ENCODE assay signal across 8 cellular contexts in the genomic region with DNA sequence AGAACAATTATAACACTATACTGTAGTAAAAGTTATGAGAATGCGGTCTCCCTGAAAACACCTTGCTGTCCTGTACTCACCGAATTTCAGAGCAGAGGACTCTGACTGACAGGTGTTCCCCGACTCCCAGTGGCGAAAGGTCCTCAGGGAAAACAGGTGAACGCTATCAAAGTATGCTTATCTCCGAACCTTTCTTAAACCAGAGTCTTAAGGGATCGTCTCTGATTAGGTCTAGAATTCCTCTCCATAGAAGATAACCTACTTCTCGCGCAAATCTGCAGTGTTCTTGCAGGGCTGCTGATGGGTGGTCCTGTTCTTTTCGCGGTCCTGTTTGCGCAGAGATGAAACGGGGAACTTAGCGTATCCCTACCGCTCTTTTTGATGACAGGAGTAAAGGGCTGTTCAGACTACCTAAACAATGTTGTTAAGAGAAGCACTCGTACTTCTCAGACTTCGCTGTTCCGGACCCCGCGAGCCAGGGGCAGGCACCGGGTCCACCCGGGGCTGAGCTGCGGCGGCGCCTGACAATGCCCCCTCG. TPM values are rescaled to one million over a fixed set of nuclear protein-coding genes. Genes with fewer than 3 reads are reported as not detected.
DNase-seq lines count a peak whose midpoint lies in the region; ATAC-seq and TF ChIP-seq lines count a peak whose summit lies in the region.

No MANE protein-coding gene starts in this region.

- no peak for TF ChIP-seq POLR2A in transverse colon (IDR thresholded peaks at IDR 0.05)

- H3K27me3 ChIP-seq in colonic mucosa: no peaks in the 10 kb centered on the region
- H3K27me3 ChIP-seq in transverse colon: no peaks in the 10 kb centered on the region

- no peaks in the 10 kb centered on the region for H3K9me3 ChIP-seq in colonic mucosa
- H3K9me3 ChIP-seq in mesodermal cell (ENCODE audit: control insufficient read depth, low read length): no peaks in the 10 kb centered on the region
- no peaks in the 10 kb centered on the region for H3K9me3 ChIP-seq in transverse colon

- H3K4me3 ChIP-seq in colonic mucosa (peak overlapping the region; percentile 74), mesodermal cell (ENCODE audit: extremely low read depth, insufficient read depth, low read length, poor library complexity, severe bottlenecking) (peak overlapping the region; percentile 68), transverse colon (peak overlapping the region; percentile 76 to 89 (median 88))

- no peak for TF ChIP-seq EP300 in transverse colon (IDR thresholded peaks at IDR 0.05; ENCODE audit: low read depth)

- ATAC-seq in GM18861 (IDR thresholded peaks at IDR 0.05; ENCODE audit: unreplicated experiment) (peak; percentile 20), HG03066 (IDR thresholded peaks at IDR 0.05; ENCODE audit: low read depth, unreplicated experiment) (peak; percentile 16)

- peak overlapping the region; percentile 69 to 76 for H3K9ac ChIP-seq in colonic mucosa (ENCODE audit: low read depth in 2 of 2, low read length in 2 of 2)

- intact Hi-C loops in colonic mucosa (cut with DNase I): no loop called here
- intact Hi-C loops in transverse colon (cut with DNase I; ENCODE audit: low total_unique reads): no loop called here

- DNase-seq in RPMI8226 (peak; percentile 25), colonic mucosa (peak; percentile 51), transverse colon (no peak), GM13976 (ENCODE audit: low spot score) (no peak)

- TF ChIP-seq CTCF in C4-2B (conservative IDR thresholded peaks at IDR 0.05): no peak
- no peak for TF ChIP-seq CTCF in colonic mucosa (IDR thresholded peaks at IDR 0.05)
- TF ChIP-seq CTCF in transverse colon (IDR thresholded peaks at IDR 0.05): no peak
- TF ChIP-seq CTCF in GM13976 (IDR thresholded peaks at IDR 0.05; ENCODE audit: borderline replicate concordance, control extremely low read depth, extremely low read depth, insufficient read depth, missing control alignments): no peak

- H3K27ac ChIP-seq in C4-2B (peak overlapping the region; percentile 98), colonic mucosa (peak overlapping the region; percentile 92), mesodermal cell (ENCODE audit: low read depth, low read length, severe bottlenecking) (peak overlapping the region; percentile 85), transverse colon (peak overlapping the region; percentile 95 to 98 (median 98))

- in situ Hi-C loops in transverse colon (cut with MboI; ENCODE audit: low pct_ligation_motif_present in 1 of 4, low pct_unique_long_range_greater_than_20kb in 1 of 4, low sequenced_read_pairs in 3 of 4): no loop called here
- in situ Hi-C loops in GM13976 (cut with MboI; ENCODE audit: low sequenced_read_pairs, unreplicated experiment): no loop called here

- H3K4me1 ChIP-seq in colonic mucosa (no peaks in the 10 kb centered on the region), mesodermal cell (ENCODE audit: control insufficient read depth, insufficient read depth, low read length, poor library complexity, severe bottlenecking) (peaks cover 18% of the 10 kb centered on the region), transverse colon (peaks cover 12 to 26% (median 19%) of the 10 kb centered on the region in 4 donors)

- WGBS in mesodermal cell (ENCODE audit: insufficient coverage in 2 of 2), 2 experiments: 0 to 1% methylated on average over 17 to 18 of the region's 26 CpGs
- WGBS in transverse colon (ENCODE audit: low coverage in 1 of 2), 2 donors: 1 to 4% methylated on average over 8 to 26 of the region's 26 CpGs

- H3K36me3 ChIP-seq in colonic mucosa (no peaks in the 10 kb centered on the region), mesodermal cell (ENCODE audit: control insufficient read depth, insufficient read depth, low read length) (no peaks in the 10 kb centered on the region), transverse colon (no peaks in the 10 kb centered on the region)

RNA-seq across cellular contexts. Expression of gene ZMYND11, which starts 1.0 kb away (rescaled TPM):
- total RNA-seq in colonic mucosa (10 to 100 TPM; 34.1 to 48.5 TPM), transverse colon (10 to 100 TPM; 41.1 to 69.1 (median 54.2) TPM)
- 31.1 TPM for polyA plus RNA-seq in mesodermal cell (2013, experiment 1 of 2)
- polyA plus RNA-seq in mesodermal cell (2013, experiment 2 of 2): 33.7 TPM

Comparison
In these comparisons a context has a peak if more than half of its experiments do, and no peak if none do; other contexts are left out.
1. DNase-seq: peak in RPMI8226 (single experiment) and colonic mucosa (single experiment); none in transverse colon (single experiment) and GM13976 (single experiment).
2. Peak in every context shown above with its lines, with median percentiles within 50 percentile points of each other: H3K27ac ChIP-seq and H3K4me3 ChIP-seq.